8 cellular contexts compared by ENCODE assay signal in the genomic region with DNA sequence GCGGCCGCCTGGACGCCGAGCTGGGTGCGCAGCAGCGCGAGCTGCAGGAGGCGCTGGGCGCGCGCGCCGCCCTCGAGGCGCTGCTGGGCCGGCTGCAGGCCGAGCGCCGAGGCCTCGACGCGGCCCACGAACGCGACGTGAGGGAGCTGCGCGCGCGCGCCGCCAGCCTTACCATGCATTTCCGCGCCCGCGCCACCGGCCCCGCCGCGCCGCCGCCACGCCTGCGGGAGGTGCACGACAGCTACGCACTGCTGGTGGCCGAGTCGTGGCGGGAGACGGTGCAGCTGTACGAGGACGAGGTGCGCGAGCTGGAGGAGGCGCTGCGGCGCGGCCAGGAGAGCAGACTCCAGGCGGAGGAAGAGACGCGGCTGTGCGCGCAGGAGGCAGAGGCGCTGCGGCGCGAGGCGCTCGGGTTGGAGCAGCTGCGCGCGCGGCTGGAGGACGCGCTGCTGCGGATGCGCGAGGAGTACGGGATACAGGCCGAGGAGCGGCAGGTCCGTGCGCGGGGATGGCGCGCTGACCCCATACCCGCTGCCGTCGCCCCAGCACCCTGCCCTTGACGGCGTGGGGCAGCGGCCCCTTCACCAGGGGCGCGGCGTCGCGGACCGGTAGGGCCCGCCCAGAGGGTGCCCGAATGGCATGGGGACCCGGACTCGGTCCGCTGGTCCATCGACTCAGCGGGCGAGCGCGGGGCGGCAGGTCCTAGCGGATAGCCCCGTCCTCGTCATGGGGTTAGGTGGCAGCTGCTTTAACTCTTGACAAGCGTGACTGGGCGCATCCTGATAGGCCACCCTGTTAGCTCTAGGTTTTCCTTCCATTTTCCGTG.
DNase-seq lines count a peak whose midpoint lies in the region; ATAC-seq and TF ChIP-seq lines count a peak whose summit lies in the region.

No MANE protein-coding gene starts in this region.

- H3K4me3 ChIP-seq in AG10803 (ENCODE audit: low read length) (peak overlapping the region; percentile 55), cardiac fibroblast (replicated peaks in 1 of 2; ENCODE audit: low read depth in 2 of 2, low read length in 2 of 2) (peak overlapping the region; percentile 27 to 45)

- DNase-seq in AG10803 (ENCODE audit: low read depth) (peak; percentile 66), RWPE1 (ENCODE audit: low spot score) (peak; percentile 57), cardiac fibroblast (ENCODE audit: low read depth in 2 of 2) (peak; percentile 61 to 62), NCI-H1048 (lab: John Stamatoyannopoulos, UW) (no peak)
- peak; percentile 63 for DNase-seq in stimulated activated CD4-positive, alpha-beta T cell treated with anti-CD3 and anti-CD28 coated beads, Interleukin-15, amount 100 ng/mL, for 24 hours

- POLR2A ChIA-PET in RWPE1 (lab: Yijun Ruan, JAX; ENCODE audit: low non-redundant PET): interaction anchor here (1.0 to 1.2 kb wide), 3 partner anchors 10 to 108 kb away, joined by 3 to 5 read pairs (median 3); no protein-coding TSS in a partner anchor

- CTCF ChIA-PET in RWPE1 (lab: Yijun Ruan, JAX): interaction anchor here (1.5 to 1.6 kb wide), 3 partner anchors 18 to 108 kb away, joined by 3 to 8 read pairs (median 6); no protein-coding TSS in a partner anchor

- TF ChIP-seq CTCF in AG10803 (conservative IDR thresholded peaks at IDR 0.05; ENCODE audit: low read length) (no peak), RWPE1 (conservative IDR thresholded peaks at IDR 0.05; ENCODE audit: low read depth) (no peak; the same call in 1 of the 2 replicates), cardiac fibroblast (IDR thresholded peaks at IDR 0.05; ENCODE audit: low read depth, low read length) (no peak)

- ATAC-seq in GM18909 (IDR thresholded peaks at IDR 0.05; ENCODE audit: poor library complexity, unreplicated experiment) (peak; percentile 54), HG03139 (IDR thresholded peaks at IDR 0.05; ENCODE audit: unreplicated experiment) (peak; percentile 45)

- peak overlapping the region; percentile 29; the same call in 1 of the 2 replicates for H3K27ac ChIP-seq in RWPE1
- H3K27ac ChIP-seq in layer of hippocampus (ENCODE audit: low read depth, low read length): peak overlapping the region; percentile 78

- no peaks in the 10 kb centered on the region for H3K27me3 ChIP-seq in layer of hippocampus (ENCODE audit: control insufficient read depth, insufficient read depth, low read length)
